Comparison of ENCODE assay signal across 8 cellular contexts in the genomic region with DNA sequence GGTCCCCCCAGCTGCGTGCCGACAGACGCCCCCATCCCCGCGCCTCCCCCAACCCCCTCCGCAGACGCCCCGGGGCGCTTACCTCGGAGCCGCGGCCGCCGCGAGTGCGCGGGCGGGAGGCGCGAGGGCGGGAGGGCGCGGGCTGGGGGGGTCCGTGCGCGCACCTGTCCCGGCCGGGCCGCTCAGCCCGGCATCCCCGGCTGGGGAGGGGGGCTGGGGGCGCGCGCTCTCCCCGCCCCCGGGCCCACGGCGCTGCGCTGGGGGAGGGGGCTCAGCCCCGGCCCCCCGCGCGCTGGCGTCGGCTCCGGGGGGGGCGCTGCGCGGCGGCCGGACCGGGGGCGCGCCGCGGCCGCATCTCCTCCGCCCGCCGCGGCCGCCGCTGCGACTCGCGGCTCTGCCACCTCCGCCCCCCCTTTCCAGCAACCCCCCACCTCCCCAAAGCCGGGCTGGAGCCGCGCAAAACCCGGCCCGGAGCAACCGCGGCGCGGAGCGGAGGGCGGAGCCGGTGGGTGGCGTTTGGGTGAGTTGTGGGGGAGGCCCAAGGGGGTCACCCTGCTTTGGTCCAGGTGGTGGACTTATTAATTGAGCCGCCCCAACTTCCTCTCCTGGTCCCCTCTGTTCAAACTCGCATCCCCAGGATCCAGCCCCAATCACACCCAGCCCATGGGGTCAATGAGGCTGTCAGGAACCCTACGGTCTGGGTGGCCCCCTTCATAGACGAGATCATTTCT. TPM values are rescaled to one million over a fixed set of nuclear protein-coding genes. Genes with fewer than 3 reads are reported as not detected.
DNase-seq lines count a peak whose midpoint lies in the region; ATAC-seq and TF ChIP-seq lines count a peak whose summit lies in the region.

No MANE protein-coding gene starts in this region.

- no peak for ATAC-seq in GM21390 (IDR thresholded peaks at IDR 0.05; ENCODE audit: unreplicated experiment)
- ATAC-seq in GM21529 (IDR thresholded peaks at IDR 0.05; ENCODE audit: unreplicated experiment): no peak

- no peaks in the 10 kb centered on the region for H3K27me3 ChIP-seq in OCI-LY3 (ENCODE audit: low read depth, low read length)

- H2AFZ ChIP-seq in OCI-LY3 (ENCODE audit: low read depth, low read length): peak overlapping the region; percentile 67

- DNase-seq in T-helper 2 cell treated with Interferon-gamma antibody and Interleukin-4, amounts not matched to agents 5 μg/mL and 100 μg/mL, for 36 hours (ENCODE audit: low spot score): no peak
- no peak for DNase-seq in T-helper 2 cell
- peak; percentile 35 for DNase-seq in fibroblast of the aortic adventitia (ENCODE audit: low read depth)
- peak; percentile 30 for DNase-seq in stimulated activated CD4-positive, alpha-beta T cell treated with anti-CD3 and anti-CD28 coated beads, Interleukin-4, amount 100 ng/mL, for 1 hour
- DNase-seq in NCI-H2029 treated with DMSO at 0.1 percent for 48 hours (lab: John Stamatoyannopoulos, UW): no peak

- H3K4me1 Mint-ChIP-seq in T-helper 2 cell treated with Interferon-gamma antibody and Interleukin-4, amounts not matched to agents 5 μg/mL and 100 μg/mL, for 36 hours (ENCODE audit: low read depth): peaks cover 1% of the 10 kb centered on the region

- H4K20me1 ChIP-seq in OCI-LY3 (ENCODE audit: insufficient read depth, low read length): peaks cover 10% of the 10 kb centered on the region; the same call in 1 of the 2 replicates

- no peak overlapping the region for H3K27ac ChIP-seq in OCI-LY3 (ENCODE audit: low read length)

- H3K4me3 Mint-ChIP-seq in T-helper 2 cell treated with Interferon-gamma antibody and Interleukin-4, amounts not matched to agents 5 μg/mL and 100 μg/mL, for 36 hours: peak overlapping the region; percentile 34

- H3K4me1 ChIP-seq in OCI-LY3 (ENCODE audit: low read length): peaks cover 44% of the 10 kb centered on the region

- no peaks in the 10 kb centered on the region for H3K9me3 ChIP-seq in OCI-LY3 (ENCODE audit: insufficient read depth, low read length)

- peaks cover 13% of the 10 kb centered on the region for H3K79me2 ChIP-seq in OCI-LY3 (ENCODE audit: low read length)

- no peaks in the 10 kb centered on the region for H3K36me3 Mint-ChIP-seq in T-helper 2 cell treated with Interferon-gamma antibody and Interleukin-4, amounts not matched to agents 5 μg/mL and 100 μg/mL, for 36 hours (ENCODE audit: low read depth)

- H3K27ac Mint-ChIP-seq in T-helper 2 cell treated with Interferon-gamma antibody and Interleukin-4, amounts not matched to agents 5 μg/mL and 100 μg/mL, for 36 hours: no peak overlapping the region

- H3K9ac ChIP-seq in OCI-LY3 (ENCODE audit: low read length): peak overlapping the region; percentile 68

- peaks cover 5% of the 10 kb centered on the region for H3K36me3 ChIP-seq in OCI-LY3 (replicated peaks; ENCODE audit: low read depth, low read length)

- peaks cover 50% of the 10 kb centered on the region for H3K27me3 Mint-ChIP-seq in T-helper 2 cell treated with Interferon-gamma antibody and Interleukin-4, amounts not matched to agents 5 μg/mL and 100 μg/mL, for 36 hours (ENCODE audit: low read depth)

- peak overlapping the region; percentile 86 for H3K4me2 ChIP-seq in OCI-LY3 (ENCODE audit: low read length)

- no peaks in the 10 kb centered on the region for H3K9me3 Mint-ChIP-seq in T-helper 2 cell treated with Interferon-gamma antibody and Interleukin-4, amounts not matched to agents 5 μg/mL and 100 μg/mL, for 36 hours

- TF ChIP-seq CTCF in OCI-LY3 (IDR thresholded peaks at IDR 0.05; ENCODE audit: low read depth, low read length): no peak
- no peak for TF ChIP-seq CTCF in fibroblast of the aortic adventitia (IDR thresholded peaks at IDR 0.05; ENCODE audit: insufficient read depth, low read length)

- H3K4me3 ChIP-seq in OCI-LY3 (ENCODE audit: low read length): peak overlapping the region; percentile 88
- peak overlapping the region; percentile 58 for H3K4me3 ChIP-seq in fibroblast of the aortic adventitia (ENCODE audit: low read depth, low read length)

RNA-seq across cellular contexts. Expression of gene SEMA6B, which starts 22.1 kb away (rescaled TPM):
- total RNA-seq in fibroblast of the aortic adventitia (ENCODE audit: low replicate concordance): 0.72 and 1.7 TPM in 2 replicates

RNA-seq across cellular contexts. Expression of gene LRG1, which starts 41.7 kb away (rescaled TPM):
- not detected in 2 replicates for total RNA-seq in fibroblast of the aortic adventitia (ENCODE audit: low replicate concordance)

RNA-seq across cellular contexts. Expression of gene PLIN5, which starts 46.5 kb away (rescaled TPM):
- 0.16 TPM in 1 of 2 replicates, not detected in the other for total RNA-seq in fibroblast of the aortic adventitia (ENCODE audit: low replicate concordance)

RNA-seq across cellular contexts. Expression of gene TNFAIP8L1, which starts 57.8 kb away (rescaled TPM):
- 1.1 and 2.3 TPM in 2 replicates for total RNA-seq in fibroblast of the aortic adventitia (ENCODE audit: low replicate concordance)

Comparison
In these comparisons a context has a peak if more than half of its experiments do, and no peak if none do; other contexts are left out.
1. DNase-seq: peak in fibroblast of the aortic adventitia (single experiment) and stimulated activated CD4-positive, alpha-beta T cell treated with anti-CD3 and anti-CD28 coated beads, Interleukin-4, amount 100 ng/mL, for 1 hour (single experiment); none in T-helper 2 cell treated with Interferon-gamma antibody and Interleukin-4, amounts not matched to agents 5 μg/mL and 100 μg/mL, for 36 hours (single experiment), T-helper 2 cell (0 of 5) and NCI-H2029 treated with DMSO at 0.1 percent for 48 hours (single experiment).